8 cellular contexts compared by ENCODE assay signal in genomic region chr2:159617651-159618050, GRCh38. TPM values are rescaled to one million over a fixed set of nuclear protein-coding genes. Genes with fewer than 3 reads are reported as not detected.
A peak's percentile ranks its signal among the peaks of the same experiment; 100 is the strongest.
DNase-seq lines count a peak whose midpoint lies in the region; ATAC-seq and TF ChIP-seq lines count a peak whose summit lies in the region.

No MANE protein-coding gene starts in this region.

- peak overlapping the region in 20 of 59 donors; percentile 18 to 100 (median 98) for H3K27ac ChIP-seq in dorsolateral prefrontal cortex

- DNase-seq in NCI-H2227 (lab: John Stamatoyannopoulos, UW; ENCODE audit: unreplicated experiment) (peak; percentile 70), dorsolateral prefrontal cortex (peak in 1 of 10 donors; percentile 24), osteocyte (ENCODE audit: extremely low spot score, unreplicated experiment) (no peak), DMS114 treated with DMSO at 0.1 percent for 48 hours (lab: John Stamatoyannopoulos, UW; ENCODE audit: unreplicated experiment) (no peak)
- no peak for DNase-seq in activated T-cell treated with anti-CD3 and anti-CD28 coated beads, Interleukin-2, amount 50 U/mL, for 1 hour
- no peak for DNase-seq in effector memory CD8-positive, alpha-beta T cell

- H3K36me3 ChIP-seq in ES-I3 (ENCODE audit: insufficient read depth, low read length): no peaks in the 10 kb centered on the region

- peak overlapping the region; percentile 98 for H3K27ac Mint-ChIP-seq in osteocyte (ENCODE audit: unreplicated experiment)
- H3K27ac Mint-ChIP-seq in effector memory CD8-positive, alpha-beta T cell: no peak overlapping the region

- peak overlapping the region; percentile 5; the same call in 1 of the 2 replicates for H3K9ac ChIP-seq in ES-I3 (ENCODE audit: low read depth, low read length)

- no peak for ATAC-seq in GM18520 (IDR thresholded peaks at IDR 0.05; ENCODE audit: unreplicated experiment)
- ATAC-seq in effector memory CD8-positive, alpha-beta T cell (replicated peaks): no peak

- peaks cover 13% of the 10 kb centered on the region; the same call in 1 of the 2 replicates for H3K4me1 ChIP-seq in ES-I3 (ENCODE audit: insufficient read depth, low read length)

- peak overlapping the region in 33 of 59 donors; percentile 9 to 96 (median 81) for H3K4me3 ChIP-seq in dorsolateral prefrontal cortex

- no peaks in the 10 kb centered on the region for H3K9me3 ChIP-seq in ES-I3 (ENCODE audit: control insufficient read depth, insufficient read depth, low read length)

- no peaks in the 10 kb centered on the region for H3K36me3 Mint-ChIP-seq in osteocyte (ENCODE audit: unreplicated experiment)
- peaks cover 11% of the 10 kb centered on the region for H3K36me3 Mint-ChIP-seq in effector memory CD8-positive, alpha-beta T cell (ENCODE audit: insufficient read depth)

- H3K4me3 Mint-ChIP-seq in osteocyte (ENCODE audit: unreplicated experiment): peak overlapping the region; percentile 82
- no peak overlapping the region for H3K4me3 Mint-ChIP-seq in effector memory CD8-positive, alpha-beta T cell

- H3K27me3 ChIP-seq in dorsolateral prefrontal cortex: no peaks in the 10 kb centered on the region

- TF ChIP-seq CTCF in dorsolateral prefrontal cortex (IDR thresholded peaks at IDR 0.05 in 54 of 56, conservative IDR thresholded peaks at IDR 0.05 in 2 of 56; ENCODE audit: low read depth in 1 of 56, partially characterized antibody in 56 of 56): no peak
- TF ChIP-seq CTCF in osteocyte (IDR thresholded peaks at IDR 0.05): no peak

- H3K9me3 Mint-ChIP-seq in osteocyte (ENCODE audit: unreplicated experiment): no peaks in the 10 kb centered on the region
- no peaks in the 10 kb centered on the region for H3K9me3 Mint-ChIP-seq in effector memory CD8-positive, alpha-beta T cell

- no peaks in the 10 kb centered on the region for H3K27me3 Mint-ChIP-seq in osteocyte (ENCODE audit: unreplicated experiment)
- peaks cover 25 to 33% of the 10 kb centered on the region in 2 donors for H3K27me3 Mint-ChIP-seq in effector memory CD8-positive, alpha-beta T cell

- intact Hi-C loops in dorsolateral prefrontal cortex (cut with DNase I): loop anchor here in 1 of 2 donors (10.0 kb wide), 1 partner anchor 333 kb away; the partner anchor contains the start of gene WDSUB1

- H3K4me1 Mint-ChIP-seq in osteocyte (ENCODE audit: unreplicated experiment): peaks cover 27% of the 10 kb centered on the region
- peaks cover 9 to 18% of the 10 kb centered on the region in 2 donors for H3K4me1 Mint-ChIP-seq in effector memory CD8-positive, alpha-beta T cell (ENCODE audit: low read depth in 2 of 2)

RNA-seq across cellular contexts. Expression of gene BAZ2B, which starts 1.3 kb away (rescaled TPM):
- total RNA-seq in dorsolateral prefrontal cortex (100 to 1,000 TPM in 118 of 120 experiments, 10 to 100 TPM in 2; 73.4 to 236 (median 142) TPM), osteocyte (81.5 and 82.9 TPM in 2 replicates)
